In the genomic region with DNA sequence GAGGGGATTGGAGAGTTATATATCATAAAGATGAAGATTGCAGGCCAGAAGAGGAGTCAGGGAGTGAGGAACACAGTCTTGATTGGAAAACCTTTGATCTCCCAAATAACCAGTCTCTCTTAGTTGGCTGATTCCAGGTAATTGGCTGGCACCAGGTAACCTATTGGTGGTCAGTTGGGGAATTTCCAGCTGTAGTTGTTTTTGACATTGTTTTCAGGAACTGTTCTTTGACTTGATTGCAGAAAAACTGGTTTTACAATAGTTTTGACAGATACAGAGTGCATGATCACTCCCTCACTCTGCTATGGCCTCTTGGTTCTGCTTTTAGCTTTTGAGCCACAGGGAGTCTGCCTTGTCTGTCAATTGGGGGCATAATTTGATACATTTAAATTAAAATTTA, we compare ENCODE assay signal across 13 cellular contexts.
"Had no signal": no experiment of that assay in that cellular context is flagged by ENCODE, and none has a peak within 500 bp of the region (broad histone marks: within the 10 kb centered on the region; RNA-seq: fewer than 3 reads in every experiment).

No MANE protein-coding gene starts in this region.

- H3K4me3 ChIP-seq: gastroesophageal sphincter, smooth muscle cell had no signal

- H3K4me1 ChIP-seq: gastroesophageal sphincter had no signal

- H3K4me3 Mint-ChIP-seq: brain; naive B cell; stimulated activated naive B cell treated with anti-CD40 and anti-IgM and Interleukin-4, amounts not matched to agents 10 μg/mL and 1 μg/mL and 100 μg/mL, for 72 hours; T-helper 2 cell treated with Interferon-gamma antibody and Interleukin-4, amounts not matched to agents 5 μg/mL and 100 μg/mL, for 36 hours had no signal

- H3K36me3 Mint-ChIP-seq: brain had no signal

- DNase-seq: activated CD4-positive, alpha-beta T cell treated with anti-CD3 and anti-CD28 coated beads, Interleukin-2, amount 50 U/mL, for 1 hour; amniotic stem cell; dermis blood vessel endothelial cell; midbrain; naive B cell; right cardiac atrium; stimulated activated CD4-positive, alpha-beta T cell treated with anti-CD3 and anti-CD28 coated beads, Interleukin-1b, Interleukin-23, amount 100 ng/mL, for 48 hours; stimulated activated naive B cell treated with anti-CD40 and anti-IgM and Interleukin-4, amounts not matched to agents 10 μg/mL and 1 μg/mL and 100 μg/mL, for 72 hours had no signal

- H3K27ac Mint-ChIP-seq: activated naive CD4-positive, alpha-beta T cell treated with anti-CD3 and anti-CD28 coated beads, Interleukin-2, amount 50 U/mL, for 72 hours; brain; naive B cell; stimulated activated naive B cell treated with anti-CD40 and anti-IgM and Interleukin-4, amounts not matched to agents 10 μg/mL and 1 μg/mL and 100 μg/mL, for 72 hours; T-helper 2 cell treated with Interferon-gamma antibody and Interleukin-4, amounts not matched to agents 5 μg/mL and 100 μg/mL, for 36 hours had no signal

- H3K4me1 Mint-ChIP-seq: brain; naive B cell; stimulated activated naive B cell treated with anti-CD40 and anti-IgM and Interleukin-4, amounts not matched to agents 10 μg/mL and 1 μg/mL and 100 μg/mL, for 72 hours had no signal

- H3K36me3 ChIP-seq: gastroesophageal sphincter had no signal

- H3K27me3 ChIP-seq: gastroesophageal sphincter had no signal

- H3K27ac ChIP-seq: gastroesophageal sphincter had no signal
